Comparison of ENCODE assay signal across 13 cellular contexts in genomic region chr20:37821691-37822655, GRCh38.
DNase-seq lines count a peak whose midpoint lies in the region; TF ChIP-seq lines count a peak whose summit lies in the region.
"Had no signal": no experiment of that assay in that cellular context is flagged by ENCODE, and none has a peak within 500 bp of the region (broad histone marks: within the 10 kb centered on the region; RNA-seq: fewer than 3 reads in every experiment).

No MANE protein-coding gene starts in this region.

- peak overlapping the region; percentile 64 for H2BK5ac ChIP-seq in trophoblast cell (ENCODE audit: low read depth, low read length, poor library complexity)

- H3K9me3 Mint-ChIP-seq in activated CD4-positive, alpha-beta memory T cell treated with anti-CD3 and anti-CD28 coated beads, Interleukin-2, amount 10 ng/mL, durations not matched to agents 7 days and 5 days, result no peaks in the 10 kb centered on the region
- H3K9me3 Mint-ChIP-seq: CD8-positive, alpha-beta T cell; central memory CD8-positive, alpha-beta T cell had no signal

- intact Hi-C loops in thyroid gland (cut with DNase I), result no loop called here

- H2AK5ac ChIP-seq in trophoblast cell (ENCODE audit: low read length), result no peak overlapping the region

- H4K12ac ChIP-seq in trophoblast cell (ENCODE audit: low read depth, low read length), result no peak overlapping the region

- H4K91ac ChIP-seq in trophoblast cell (ENCODE audit: low read depth, low read length), result peak overlapping the region; percentile 63

- H2BK12ac ChIP-seq in trophoblast cell (ENCODE audit: low read length), result peak overlapping the region; percentile 55

- H3K18ac ChIP-seq in trophoblast cell (ENCODE audit: low read length), result peak overlapping the region; percentile 13

- H3K27ac ChIP-seq in trophoblast cell (ENCODE audit: low read depth, low read length), result peak overlapping the region; percentile 60
- no peak overlapping the region for H3K27ac ChIP-seq in thyroid gland

- H3K4me1 Mint-ChIP-seq in activated CD4-positive, alpha-beta memory T cell treated with anti-CD3 and anti-CD28 coated beads, Interleukin-2, amount 10 ng/mL, durations not matched to agents 7 days and 5 days, result no peaks in the 10 kb centered on the region

- H3K4ac ChIP-seq in trophoblast cell (ENCODE audit: low read depth, low read length), result no peak overlapping the region

- H3K14ac ChIP-seq in trophoblast cell (ENCODE audit: low read length), result no peak overlapping the region

- peak overlapping the region; percentile 3 for H4K8ac ChIP-seq in trophoblast cell (ENCODE audit: low read depth, low read length)

- POLR2A ChIA-PET in BJ (lab: Charles Lee), result no interaction called here
- POLR2A ChIA-PET in activated CD4-positive, alpha-beta memory T cell treated with anti-CD3 and anti-CD28 coated beads, Interleukin-2, amount 10 ng/mL, durations not matched to agents 7 days and 5 days (lab: Charles Lee), result no interaction called here

- TF ChIP-seq POLR2A in thyroid gland (IDR thresholded peaks at IDR 0.05), result no peak

- H3K9ac ChIP-seq in trophoblast cell (ENCODE audit: low read length), result no peak overlapping the region

- WGBS in trophoblast cell (ENCODE audit: extremely low coverage, insufficient coverage, insufficient read length), result no CpG with 5 or more reads among the region's 6 CpGs
- 87 to 88% methylated on average over 6 of the region's 6 CpGs for WGBS in thyroid gland, 2 donors

- TF ChIP-seq CTCF in BJ (IDR thresholded peaks at IDR 0.05; ENCODE audit: insufficient read depth, low read depth, low read length), result no peak
- TF ChIP-seq CTCF in GM10266 (IDR thresholded peaks at IDR 0.05; ENCODE audit: control insufficient read depth, insufficient read depth, low read depth, missing control alignments), result no peak
- TF ChIP-seq CTCF in thyroid gland (IDR thresholded peaks at IDR 0.05), result no peak

- H3K9me3 ChIP-seq in trophoblast cell (ENCODE audit: insufficient read depth, low read depth, low read length) (no peaks in the 10 kb centered on the region), thyroid gland (no peaks in the 10 kb centered on the region)

- H3K79me2 ChIP-seq in trophoblast cell (ENCODE audit: control insufficient read depth, insufficient read depth, low read length, poor library complexity), result peaks cover 4% of the 10 kb centered on the region

- no peak overlapping the region for H3K23ac ChIP-seq in trophoblast cell (ENCODE audit: low read length)

- H3K4me2 ChIP-seq in trophoblast cell (ENCODE audit: low read length), result no peak overlapping the region

- no peaks in the 10 kb centered on the region for H3K27me3 Mint-ChIP-seq in activated CD4-positive, alpha-beta memory T cell treated with anti-CD3 and anti-CD28 coated beads, Interleukin-2, amount 10 ng/mL, durations not matched to agents 7 days and 5 days
- H3K27me3 Mint-ChIP-seq: central memory CD8-positive, alpha-beta T cell; progenitor cell of endocrine pancreas had no signal

- no peak overlapping the region for H2AFZ ChIP-seq in trophoblast cell (ENCODE audit: insufficient read depth, low read length, poor library complexity)

- H3K36me3 ChIP-seq in BJ (ENCODE audit: control insufficient read depth, insufficient read depth, low read length) (no peaks in the 10 kb centered on the region), trophoblast cell (ENCODE audit: control insufficient read depth in 1 of 2, insufficient read depth in 2 of 2, low read length in 2 of 2) (no peaks in the 10 kb centered on the region), thyroid gland (no peaks in the 10 kb centered on the region)

- H3K4me3 Mint-ChIP-seq in activated CD4-positive, alpha-beta memory T cell treated with anti-CD3 and anti-CD28 coated beads, Interleukin-2, amount 10 ng/mL, durations not matched to agents 7 days and 5 days, result no peak overlapping the region
- H3K4me3 Mint-ChIP-seq: CD8-positive, alpha-beta T cell; central memory CD8-positive, alpha-beta T cell had no signal

- peaks cover 4% of the 10 kb centered on the region for H3K36me3 Mint-ChIP-seq in activated CD4-positive, alpha-beta memory T cell treated with anti-CD3 and anti-CD28 coated beads, Interleukin-2, amount 10 ng/mL, durations not matched to agents 7 days and 5 days (ENCODE audit: low read depth)

- peak; percentile 79 for DNase-seq in BJ (ENCODE audit: low read depth)
- peak; percentile 15 for DNase-seq in NCI-H226
- DNase-seq in fibroblast of gingiva (ENCODE audit: low read depth), result peak; percentile 91
- DNase-seq in trophoblast cell, result peak in 1 of 2 donors; percentile 51
- DNase-seq in GM10266 (ENCODE audit: extremely low spot score), result no peak
- no peak for DNase-seq in thyroid gland
- no peak for DNase-seq in activated effector memory CD4-positive, alpha-beta T cell treated with anti-CD3 and anti-CD28 coated beads, Interleukin-2, amount 50 U/mL, for 16 hours
- DNase-seq in activated CD4-positive, alpha-beta memory T cell treated with anti-CD3 and anti-CD28 coated beads, Interleukin-2, amount 10 ng/mL, durations not matched to agents 7 days and 5 days, result no peak
- DNase-seq: CD8-positive, alpha-beta T cell; NCI-H510A had no signal

- peak overlapping the region; percentile 57 for H2BK120ac ChIP-seq in trophoblast cell (ENCODE audit: insufficient read depth, low read length, poor library complexity)

- H3K27ac Mint-ChIP-seq in activated CD4-positive, alpha-beta memory T cell treated with anti-CD3 and anti-CD28 coated beads, Interleukin-2, amount 10 ng/mL, durations not matched to agents 7 days and 5 days, result no peak overlapping the region
- H3K27ac Mint-ChIP-seq: CD8-positive, alpha-beta T cell had no signal

- peaks cover 21% of the 10 kb centered on the region for H3K79me1 ChIP-seq in trophoblast cell (ENCODE audit: low read length)

- no peaks in the 10 kb centered on the region for H3K27me3 ChIP-seq in BJ (ENCODE audit: control insufficient read depth, insufficient read depth, low read length)
- no peaks in the 10 kb centered on the region for H3K27me3 ChIP-seq in trophoblast cell (ENCODE audit: insufficient read depth, low read length)
- H3K27me3 ChIP-seq in thyroid gland, result no peaks in the 10 kb centered on the region

- H3K4me3 ChIP-seq in BJ (ENCODE audit: low read depth, low read length), result 0 out of 2 replicates have a peak overlapping the region, but pooled peaks have one; percentile 8
- no peak overlapping the region for H3K4me3 ChIP-seq in trophoblast cell (ENCODE audit: low read depth, low read length)
- H3K4me3 ChIP-seq in thyroid gland (replicated peaks in 1 of 3), result no peak overlapping the region
- H3K4me3 ChIP-seq: lung had no signal

- H3K4me1 ChIP-seq in trophoblast cell (ENCODE audit: control insufficient read depth in 1 of 2, insufficient read depth in 2 of 2, low read length in 2 of 2) (peaks cover 22 to 26% of the 10 kb centered on the region in 2 experiments), thyroid gland (no peaks in the 10 kb centered on the region)

- CTCF ChIA-PET in BJ (lab: Yijun Ruan, JAX), result interaction anchor here (0.9 kb wide), 1 partner anchor 11 kb away, joined by 3 read pairs; no protein-coding TSS in a partner anchor
- CTCF ChIA-PET in activated CD4-positive, alpha-beta memory T cell treated with anti-CD3 and anti-CD28 coated beads, Interleukin-2, amount 10 ng/mL, durations not matched to agents 7 days and 5 days (lab: Charles Lee), result no interaction called here

Comparison
In these comparisons a context has a peak if more than half of its experiments do, and no peak if none do; other contexts are left out.
1. DNase-seq: peak in BJ (single experiment), NCI-H226 (single experiment) and fibroblast of gingiva (single experiment); none in GM10266 (single experiment), thyroid gland (0 of 2), activated effector memory CD4-positive, alpha-beta T cell treated with anti-CD3 and anti-CD28 coated beads, Interleukin-2, amount 50 U/mL, for 16 hours (single experiment) and activated CD4-positive, alpha-beta memory T cell treated with anti-CD3 and anti-CD28 coated beads, Interleukin-2, amount 10 ng/mL, durations not matched to agents 7 days and 5 days (single experiment).